ENCODE assay signal across 1 cellular context in genomic region chr12:29039013-29039412, GRCh38.
A peak's percentile ranks its signal among the peaks of the same experiment; 100 is the strongest.
TF ChIP-seq lines count a peak whose summit lies in the region.

No MANE protein-coding gene starts in this region.

TF ChIP-seq in SK-N-SH, 30 proteins besides CTCF, POLR2A, EP300 and RAD21 (continued from another document):
- TF ChIP-seq, protein P1, sequence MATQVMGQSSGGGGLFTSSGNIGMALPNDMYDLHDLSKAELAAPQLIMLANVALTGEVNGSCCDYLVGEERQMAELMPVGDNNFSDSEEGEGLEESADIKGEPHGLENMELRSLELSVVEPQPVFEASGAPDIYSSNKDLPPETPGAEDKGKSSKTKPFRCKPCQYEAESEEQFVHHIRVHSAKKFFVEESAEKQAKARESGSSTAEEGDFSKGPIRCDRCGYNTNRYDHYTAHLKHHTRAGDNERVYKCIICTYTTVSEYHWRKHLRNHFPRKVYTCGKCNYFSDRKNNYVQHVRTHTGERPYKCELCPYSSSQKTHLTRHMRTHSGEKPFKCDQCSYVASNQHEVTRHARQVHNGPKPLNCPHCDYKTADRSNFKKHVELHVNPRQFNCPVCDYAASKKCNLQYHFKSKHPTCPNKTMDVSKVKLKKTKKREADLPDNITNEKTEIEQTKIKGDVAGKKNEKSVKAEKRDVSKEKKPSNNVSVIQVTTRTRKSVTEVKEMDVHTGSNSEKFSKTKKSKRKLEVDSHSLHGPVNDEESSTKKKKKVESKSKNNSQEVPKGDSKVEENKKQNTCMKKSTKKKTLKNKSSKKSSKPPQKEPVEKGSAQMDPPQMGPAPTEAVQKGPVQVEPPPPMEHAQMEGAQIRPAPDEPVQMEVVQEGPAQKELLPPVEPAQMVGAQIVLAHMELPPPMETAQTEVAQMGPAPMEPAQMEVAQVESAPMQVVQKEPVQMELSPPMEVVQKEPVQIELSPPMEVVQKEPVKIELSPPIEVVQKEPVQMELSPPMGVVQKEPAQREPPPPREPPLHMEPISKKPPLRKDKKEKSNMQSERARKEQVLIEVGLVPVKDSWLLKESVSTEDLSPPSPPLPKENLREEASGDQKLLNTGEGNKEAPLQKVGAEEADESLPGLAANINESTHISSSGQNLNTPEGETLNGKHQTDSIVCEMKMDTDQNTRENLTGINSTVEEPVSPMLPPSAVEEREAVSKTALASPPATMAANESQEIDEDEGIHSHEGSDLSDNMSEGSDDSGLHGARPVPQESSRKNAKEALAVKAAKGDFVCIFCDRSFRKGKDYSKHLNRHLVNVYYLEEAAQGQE (IDR thresholded peaks at IDR 0.05; ENCODE audit: low read depth, low read length) = no peak
- no peak for TF ChIP-seq NRF1 (IDR thresholded peaks at IDR 0.05; ENCODE audit: low read depth, low read length)
- TF ChIP-seq ZBTB33 (IDR thresholded peaks at IDR 0.05; ENCODE audit: borderline replicate concordance, low read depth) = no peak
- TF ChIP-seq TCF12 (IDR thresholded peaks at IDR 0.05) = peak; percentile 55; the same call in 1 of the 2 replicates
- TF ChIP-seq GATA2 (CRISPR knock-in tag; IDR thresholded peaks at IDR 0.05) = no peak
- TF ChIP-seq RFX5 (IDR thresholded peaks at IDR 0.05; ENCODE audit: low read length) = no peak
- no peak for TF ChIP-seq EZH2phosphoT487 (IDR thresholded peaks at IDR 0.05; ENCODE audit: borderline replicate concordance, low read depth)
- no peak for TF ChIP-seq TAF1 (IDR thresholded peaks at IDR 0.05; ENCODE audit: borderline replicate concordance, low read depth, low read length)
- TF ChIP-seq YY1 (IDR thresholded peaks at IDR 0.05; ENCODE audit: low read depth) = no peak
- TF ChIP-seq, protein P2, sequence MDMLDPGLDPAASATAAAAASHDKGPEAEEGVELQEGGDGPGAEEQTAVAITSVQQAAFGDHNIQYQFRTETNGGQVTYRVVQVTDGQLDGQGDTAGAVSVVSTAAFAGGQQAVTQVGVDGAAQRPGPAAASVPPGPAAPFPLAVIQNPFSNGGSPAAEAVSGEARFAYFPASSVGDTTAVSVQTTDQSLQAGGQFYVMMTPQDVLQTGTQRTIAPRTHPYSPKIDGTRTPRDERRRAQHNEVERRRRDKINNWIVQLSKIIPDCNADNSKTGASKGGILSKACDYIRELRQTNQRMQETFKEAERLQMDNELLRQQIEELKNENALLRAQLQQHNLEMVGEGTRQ (IDR thresholded peaks at IDR 0.05; ENCODE audit: borderline replicate concordance, low read depth, low read length) = no peak
- no peak for TF ChIP-seq SMC3 (IDR thresholded peaks at IDR 0.05; ENCODE audit: low read depth, low read length)
- no peak for TF ChIP-seq ELF1 (IDR thresholded peaks at IDR 0.05)
- TF ChIP-seq NFIC (IDR thresholded peaks at IDR 0.05; ENCODE audit: borderline replicate concordance) = no peak
- no peak for TF ChIP-seq MXI1 (IDR thresholded peaks at IDR 0.05; ENCODE audit: low read depth, low read length)
- TF ChIP-seq IRF3 (IDR thresholded peaks at IDR 0.05; ENCODE audit: low read depth, low read length) = no peak
- no peak for TF ChIP-seq JUND (IDR thresholded peaks at IDR 0.05)
- TF ChIP-seq, protein P3, sequence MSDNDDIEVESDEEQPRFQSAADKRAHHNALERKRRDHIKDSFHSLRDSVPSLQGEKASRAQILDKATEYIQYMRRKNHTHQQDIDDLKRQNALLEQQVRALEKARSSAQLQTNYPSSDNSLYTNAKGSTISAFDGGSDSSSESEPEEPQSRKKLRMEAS (IDR thresholded peaks at IDR 0.05; ENCODE audit: low read depth) = no peak
TF ChIP-seq in SK-N-SH: peak in this region for 3.
